In genomic region chr7:99272476-99273045, GRCh38 we compare ENCODE assay signal across 19 cellular contexts. TPM values are rescaled to one million over a fixed set of nuclear protein-coding genes. Genes with fewer than 3 reads are reported as not detected.
DNase-seq lines count a peak whose midpoint lies in the region; ATAC-seq, FAIRE-seq and TF ChIP-seq lines count a peak whose summit lies in the region.
"Had no signal": no experiment of that assay in that cellular context is flagged by ENCODE, and none has a peak within 500 bp of the region (broad histone marks: within the 10 kb centered on the region; RNA-seq: fewer than 3 reads in every experiment).

Gene MYH16 (plus strand): TSS chr7:99272839.

- peaks cover 4% of the 10 kb centered on the region for H3K36me3 Mint-ChIP-seq in Calu3 (ENCODE audit: insufficient read depth, unreplicated experiment)
- no peaks in the 10 kb centered on the region for H3K36me3 Mint-ChIP-seq in activated T-helper 1 cell treated with anti-CD3 and anti-CD28 coated beads, Interleukin-12 subunit alpha, Interleukin-12 subunit beta, Interleukin-2, Interleukin-4 antibody, amounts not matched to agents 30 ng/mL and 10 ng/mL and 1 ng/mL, durations not matched to agents 14 hours and 24 hours and 36 hours (ENCODE audit: low read depth)
- H3K36me3 Mint-ChIP-seq: CD4-positive, alpha-beta memory T cell; naive thymus-derived CD8-positive, alpha-beta T cell had no signal

- H3K27me3 ChIP-seq in HCT116 (ENCODE audit: insufficient read depth, low read length) (no peaks in the 10 kb centered on the region), keratinocyte (ENCODE audit: control insufficient read depth, extremely low read depth, insufficient read depth, low read length) (no peaks in the 10 kb centered on the region)
- H3K27me3 ChIP-seq: colonic mucosa, esophagus squamous epithelium, transverse colon had no signal

- no peak for TF ChIP-seq POLR2A in HCT116 (IDR thresholded peaks at IDR 0.05; ENCODE audit: borderline replicate concordance, extremely low read depth, insufficient read depth, insufficient read length)

- no peaks in the 10 kb centered on the region for H3K9me3 ChIP-seq in HCT116 (ENCODE audit: control insufficient read depth in 1 of 2, insufficient read depth in 1 of 2, low read depth in 1 of 2, low read length in 2 of 2)
- no peaks in the 10 kb centered on the region for H3K9me3 ChIP-seq in keratinocyte (ENCODE audit: control insufficient read depth, low read depth, low read length)
- H3K9me3 ChIP-seq: colonic mucosa, esophagus squamous epithelium, left ventricle myocardium inferior, transverse colon had no signal

- POLR2A ChIA-PET in HCT116 (lab: Charles Lee) = no interaction called here

- peak within 1 kb of the TSS; percentile 85 for H3K27ac Mint-ChIP-seq in Calu3 (ENCODE audit: unreplicated experiment)
- peak within 1 kb of the TSS; percentile 1 for H3K27ac Mint-ChIP-seq in activated T-helper 1 cell treated with anti-CD3 and anti-CD28 coated beads, Interleukin-12 subunit alpha, Interleukin-12 subunit beta, Interleukin-2, Interleukin-4 antibody, amounts not matched to agents 30 ng/mL and 10 ng/mL and 1 ng/mL, durations not matched to agents 14 hours and 24 hours and 36 hours

- dilution Hi-C loops in keratinocyte (cut with MboI; ENCODE audit: extremely low pct_ligation_motif_present, low sequenced_read_pairs) = no loop called here

- H3K9ac ChIP-seq in HCT116 (ENCODE audit: low read length) = peak within 1 kb of the TSS; percentile 66
- peak within 1 kb of the TSS; percentile 2 for H3K9ac ChIP-seq in keratinocyte (ENCODE audit: control insufficient read depth, extremely low read depth, insufficient read depth, low read length)

- FAIRE-seq in keratinocyte (lab: Jason Lieb, UNC) = no peak
- FAIRE-seq: TTC549 had no signal

- no peak for TF ChIP-seq CTCF in Calu3 (IDR thresholded peaks at IDR 0.05; ENCODE audit: unreplicated experiment)
- TF ChIP-seq CTCF in HCT116 (IDR thresholded peaks at IDR 0.05 in 2 of 3, conservative IDR thresholded peaks at IDR 0.05 in 1 of 3; ENCODE audit: borderline replicate concordance in 1 of 3, insufficient read depth in 1 of 3, low read depth in 2 of 3, low read length in 2 of 3) = no peak
- TF ChIP-seq CTCF in keratinocyte (optimal IDR thresholded peaks at IDR 0.05 in 1 of 3, IDR thresholded peaks at IDR 0.05 in 1 of 3, conservative IDR thresholded peaks at IDR 0.05 in 1 of 3; ENCODE audit: extremely low read depth in 1 of 3, insufficient read depth in 2 of 3, low read length in 3 of 3) = no peak

- TF ChIP-seq RAD21 in HCT116 (IDR thresholded peaks at IDR 0.05; ENCODE audit: low read depth) = no peak

- peaks cover 42% of the 10 kb centered on the region for H3K4me1 Mint-ChIP-seq in Calu3 (ENCODE audit: low read depth, unreplicated experiment)
- H3K4me1 Mint-ChIP-seq in activated T-helper 1 cell treated with anti-CD3 and anti-CD28 coated beads, Interleukin-12 subunit alpha, Interleukin-12 subunit beta, Interleukin-2, Interleukin-4 antibody, amounts not matched to agents 30 ng/mL and 10 ng/mL and 1 ng/mL, durations not matched to agents 14 hours and 24 hours and 36 hours (ENCODE audit: low read depth) = peaks cover 11% of the 10 kb centered on the region

- CTCF ChIA-PET in Calu3 (lab: Charles Lee) (no interaction called here), HCT116 (lab: Charles Lee) (no interaction called here)

- H3K79me2 ChIP-seq in HCT116 (ENCODE audit: insufficient read depth, low read length) (no peaks in the 10 kb centered on the region), keratinocyte (ENCODE audit: control insufficient read depth, insufficient read depth, low read length) (no peaks in the 10 kb centered on the region)

- H3K9me2 ChIP-seq in HCT116 (ENCODE audit: insufficient read depth) = no peaks in the 10 kb centered on the region

- DNase-seq in Calu3 (peak; percentile 3), HCT116 (ENCODE audit: low read depth, low spot score) (no peak), keratinocyte (ENCODE audit: low read depth, low spot score) (no peak), NCI-H1048 (lab: John Stamatoyannopoulos, UW) (no peak)
- no peak for DNase-seq in activated T-helper 1 cell treated with anti-CD3 and anti-CD28 coated beads, Interleukin-12 subunit alpha, Interleukin-12 subunit beta, Interleukin-2, Interleukin-4 antibody, amounts not matched to agents 30 ng/mL and 10 ng/mL and 1 ng/mL, durations not matched to agents 14 hours and 24 hours and 36 hours (ENCODE audit: low spot score)
- DNase-seq: amniotic stem cell; CD4-positive, alpha-beta memory T cell; colonic mucosa; esophagus squamous epithelium; hippocampal formation; left ventricle myocardium inferior; naive thymus-derived CD8-positive, alpha-beta T cell; NCI-H1930; NCI-H524 treated with DMSO at 0.1 percent for 48 hours; SHP77 treated with DMSO at 0.1 percent for 48 hours; transverse colon had no signal

- H3K4me2 ChIP-seq in HCT116 (ENCODE audit: low read length) (peak within 1 kb of the TSS; percentile 81), keratinocyte (ENCODE audit: control insufficient read depth, extremely low read depth, insufficient read depth, low read depth, low read length) (peak within 1 kb of the TSS; percentile 85)

- RAD21 ChIA-PET in HCT116 (lab: Charles Lee; ENCODE audit: low non-redundant PET in 1 of 2, low total read pairs in 2 of 2, uncharacterized antibody in 2 of 2, unreplicated experiment in 2 of 2) = no interaction called here

- H3K36me3 ChIP-seq in HCT116 (ENCODE audit: control insufficient read depth in 1 of 2, insufficient read depth in 2 of 2, low read length in 2 of 2) = no peaks in the 10 kb centered on the region
- H3K36me3 ChIP-seq in keratinocyte (ENCODE audit: control insufficient read depth in 2 of 2, extremely low read depth in 1 of 2, insufficient read depth in 2 of 2, low read length in 2 of 2) = no peaks in the 10 kb centered on the region
- H3K36me3 ChIP-seq: colonic mucosa, esophagus squamous epithelium, left ventricle myocardium inferior, transverse colon had no signal

- intact Hi-C loops in Calu3 (cut with micrococcal nuclease; ENCODE audit: unreplicated experiment) (no loop called here), HCT116 (cut with micrococcal nuclease) (no loop called here)
- intact Hi-C loops in activated T-helper 1 cell treated with anti-CD3 and anti-CD28 coated beads, Interleukin-12 subunit alpha, Interleukin-12 subunit beta, Interleukin-2, Interleukin-4 antibody, amounts not matched to agents 30 ng/mL and 10 ng/mL and 1 ng/mL, durations not matched to agents 14 hours and 24 hours and 36 hours (cut with micrococcal nuclease) = no loop called here

- no peaks in the 10 kb centered on the region for H3K9me1 ChIP-seq in keratinocyte (ENCODE audit: control insufficient read depth, extremely low read depth, insufficient read depth, low read length)

- ATAC-seq in HCT116 = no peak
- no peak for ATAC-seq in HG02852 (IDR thresholded peaks at IDR 0.05; ENCODE audit: unreplicated experiment)
- no peak for ATAC-seq in HG02885 (IDR thresholded peaks at IDR 0.05; ENCODE audit: poor library complexity, unreplicated experiment)
- ATAC-seq: naive thymus-derived CD8-positive, alpha-beta T cell had no signal

- H4K20me1 ChIP-seq in HCT116 (ENCODE audit: insufficient read depth) (no peaks in the 10 kb centered on the region), keratinocyte (ENCODE audit: control insufficient read depth, extremely low read depth, insufficient read depth, low read length) (no peaks in the 10 kb centered on the region)

- H3K9me3 Mint-ChIP-seq in Calu3 (ENCODE audit: low read depth, unreplicated experiment) = peaks cover 2% of the 10 kb centered on the region
- H3K9me3 Mint-ChIP-seq in activated T-helper 1 cell treated with anti-CD3 and anti-CD28 coated beads, Interleukin-12 subunit alpha, Interleukin-12 subunit beta, Interleukin-2, Interleukin-4 antibody, amounts not matched to agents 30 ng/mL and 10 ng/mL and 1 ng/mL, durations not matched to agents 14 hours and 24 hours and 36 hours = no peaks in the 10 kb centered on the region
- H3K9me3 Mint-ChIP-seq: CD4-positive, alpha-beta memory T cell; naive thymus-derived CD8-positive, alpha-beta T cell had no signal

- no peaks in the 10 kb centered on the region for H3K27me3 Mint-ChIP-seq in Calu3 (ENCODE audit: unreplicated experiment)
- peaks cover 2% of the 10 kb centered on the region for H3K27me3 Mint-ChIP-seq in activated T-helper 1 cell treated with anti-CD3 and anti-CD28 coated beads, Interleukin-12 subunit alpha, Interleukin-12 subunit beta, Interleukin-2, Interleukin-4 antibody, amounts not matched to agents 30 ng/mL and 10 ng/mL and 1 ng/mL, durations not matched to agents 14 hours and 24 hours and 36 hours (ENCODE audit: insufficient read depth)

- BruUV-seq in Calu3 (replicated peaks; lab: Mats Ljungman, UMichigan) = no TSS peak
- BruUV-seq in HCT116 (replicated peaks; lab: Mats Ljungman, UMichigan) = no TSS peak

- H3K27ac ChIP-seq in HCT116 (ENCODE audit: low read depth, low read length) (peak within 1 kb of the TSS; percentile 56), keratinocyte (ENCODE audit: control insufficient read depth, insufficient read depth, low read length) (peak within 1 kb of the TSS; percentile 98)
- H3K27ac ChIP-seq: left ventricle myocardium inferior had no signal

- H3K4me1 ChIP-seq in HCT116 (ENCODE audit: control insufficient read depth in 1 of 2, insufficient read depth in 2 of 2, low read length in 2 of 2) (peaks cover 16 to 60% of the 10 kb centered on the region in 2 experiments), keratinocyte (ENCODE audit: control insufficient read depth, extremely low read depth, insufficient read depth, low read length) (peaks cover 36% of the 10 kb centered on the region)
- H3K4me1 ChIP-seq: colonic mucosa, left ventricle myocardium inferior had no signal

- H3K4me3 ChIP-seq in HCT116 (replicated peaks in 1 of 2; ENCODE audit: low read depth in 1 of 2, low read length in 2 of 2) (no peak within 1 kb of the TSS), keratinocyte (ENCODE audit: control insufficient read depth in 2 of 3, extremely low read depth in 1 of 3, insufficient read depth in 2 of 3, low read depth in 1 of 3, low read length in 3 of 3) (no peak within 1 kb of the TSS)
- H3K4me3 ChIP-seq: colonic mucosa, esophagus squamous epithelium, left ventricle myocardium inferior, transverse colon had no signal

- H3K4me3 Mint-ChIP-seq in Calu3 (ENCODE audit: low read depth, unreplicated experiment) = peak within 1 kb of the TSS; percentile 18
- no peak within 1 kb of the TSS for H3K4me3 Mint-ChIP-seq in activated T-helper 1 cell treated with anti-CD3 and anti-CD28 coated beads, Interleukin-12 subunit alpha, Interleukin-12 subunit beta, Interleukin-2, Interleukin-4 antibody, amounts not matched to agents 30 ng/mL and 10 ng/mL and 1 ng/mL, durations not matched to agents 14 hours and 24 hours and 36 hours
- H3K4me3 Mint-ChIP-seq: naive thymus-derived CD8-positive, alpha-beta T cell had no signal

- H2AFZ ChIP-seq in HCT116 (ENCODE audit: low read depth, low read length, poor library complexity, severe bottlenecking) (no peak within 1 kb of the TSS), keratinocyte (ENCODE audit: control insufficient read depth, low read length) (no peak within 1 kb of the TSS)

RNA-seq across cellular contexts. Expression of gene MYH16, which starts in this region (rescaled TPM):
- 0.61 and 0.97 TPM in 2 replicates for total RNA-seq in Calu3 (2022)
- total RNA-seq in HCT116 (2021; ENCODE audit: unreplicated experiment) = 0.57 TPM
- 1.9 and 2.6 TPM in 2 replicates for polyA plus RNA-seq in HCT116 (2012)
- total RNA-seq in activated T-helper 1 cell treated with anti-CD3 and anti-CD28 coated beads, Interleukin-12 subunit alpha, Interleukin-12 subunit beta, Interleukin-2, Interleukin-4 antibody, amounts not matched to agents 30 ng/mL and 10 ng/mL and 1 ng/mL, durations not matched to agents 14 hours and 24 hours and 36 hours = not detected in 2 replicates
- polyA plus RNA-seq in keratinocyte = 0.55 to 2.2 TPM (median 0.69 TPM) in 3 replicates
- polyA plus RNA-seq in keratinocyte (2011; ENCODE audit: low read depth) = 1.7 TPM
- polyA plus RNA-seq in keratinocyte (2011; cell fraction: cytosol; rRNA removed) = 0.84 and 1.1 TPM in 2 replicates
- 1.8 and 2.3 TPM in 2 replicates for polyA plus RNA-seq in keratinocyte (2011; cell fraction: nucleus; rRNA removed)
- 1.3 and 3.6 TPM in 2 replicates for polyA plus RNA-seq in keratinocyte (2012; ENCODE audit: low replicate concordance)
- polyA minus RNA-seq in keratinocyte = 0.40 to 0.77 TPM (median 0.52 TPM) in 3 replicates
- polyA minus RNA-seq in keratinocyte (2011; cell fraction: cytosol; rRNA and poly(A)+ RNA removed) = not detected
- 0.11 and 0.85 TPM in 2 replicates for polyA minus RNA-seq in keratinocyte (2011; cell fraction: nucleus; rRNA and poly(A)+ RNA removed)
- total RNA-seq: CD4-positive, alpha-beta memory T cell; colonic mucosa; left ventricle myocardium inferior; naive thymus-derived CD8-positive, alpha-beta T cell; transverse colon had no signal
- polyA plus RNA-seq: CD4-positive, alpha-beta memory T cell; naive thymus-derived CD8-positive, alpha-beta T cell had no signal

Comparison
In these comparisons a context has a peak if more than half of its experiments do, and no peak if none do; other contexts are left out.
1. Peak in DNase-seq in Calu3; RNA of the gene not detected or under 1 TPM.